ENCODE assay signal across 30 cellular contexts in the genomic region with DNA sequence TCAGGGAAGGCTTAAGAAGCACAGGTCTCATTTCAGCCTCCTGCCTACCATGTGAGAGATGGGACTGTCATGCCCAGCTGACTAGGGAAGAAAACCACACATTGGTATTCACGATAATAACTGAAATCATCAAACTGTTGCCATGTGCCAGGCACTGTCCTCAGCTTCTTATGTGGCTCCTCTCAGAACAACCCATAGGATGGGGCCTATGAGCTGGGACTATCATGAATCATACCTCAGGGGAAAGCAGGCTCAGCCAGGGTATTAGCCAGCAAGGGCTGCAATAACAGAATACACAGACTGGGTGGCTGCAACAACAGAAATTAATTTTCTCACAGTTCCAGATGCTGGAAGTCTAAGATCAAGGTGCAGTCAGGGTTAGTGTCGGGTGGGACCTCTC. TPM values are rescaled to one million over a fixed set of nuclear protein-coding genes. Genes with fewer than 3 reads are reported as not detected.
DNase-seq lines count a peak whose midpoint lies in the region; ATAC-seq and TF ChIP-seq lines count a peak whose summit lies in the region.
"Had no signal": no experiment of that assay in that cellular context is flagged by ENCODE, and none has a peak within 500 bp of the region (broad histone marks: within the 10 kb centered on the region; RNA-seq: fewer than 3 reads in every experiment).

No MANE protein-coding gene starts in this region.

- DNase-seq in left ventricle myocardium inferior (no peak), cardiac septum (ENCODE audit: low spot score) (no peak), cardiac fibroblast (ENCODE audit: low read depth in 2 of 2) (peak; percentile 24 to 76), glomerular visceral epithelial cell (ENCODE audit: extremely low spot score) (peak; percentile 34), NCI-H1417 (lab: John Stamatoyannopoulos, UW) (no peak), NCI-H2107 (lab: John Stamatoyannopoulos, UW) (no peak)
- DNase-seq in stimulated activated CD4-positive, alpha-beta T cell treated with anti-CD3 and anti-CD28 coated beads, Interleukin-1b, Interleukin-23, amount 100 ng/mL, for 48 hours, result no peak
- DNase-seq in activated naive CD4-positive, alpha-beta T cell treated with anti-CD3 and anti-CD28 coated beads, Interleukin-2, amount 50 U/mL, for 72 hours (ENCODE audit: low spot score in 2 of 2), result no peak
- DNase-seq: activated CD4-positive, CD25-positive, alpha-beta regulatory T cell treated with anti-CD3 and anti-CD28 coated beads, Interleukin-2, amount 50 U/mL, for 72 hours; activated CD8-positive, alpha-beta T cell treated with anti-CD3 and anti-CD28 coated beads for 36 hours; anterior cingulate cortex; BE2C; central memory CD4-positive, alpha-beta T cell; endodermal cell; GDM1; NCI-H1105 treated with DMSO at 0.1 percent for 48 hours; NCI-H2081 treated with DMSO at 0.1 percent for 48 hours; NCI-H345; NCI-H774; right cardiac atrium; stimulated activated CD4-positive, alpha-beta T cell treated with anti-CD3 and anti-CD28 coated beads, Interleukin-12 subunit alpha, Interleukin-12 subunit beta, amount 100 ng/mL, for 4 hours; stimulated activated naive CD4-positive, alpha-beta T cell; testis had no signal

- no peak overlapping the region for H3K27ac Mint-ChIP-seq in activated naive CD4-positive, alpha-beta T cell treated with anti-CD3 and anti-CD28 coated beads, Interleukin-2, amount 50 U/mL, for 72 hours
- H3K27ac Mint-ChIP-seq: activated CD8-positive, alpha-beta T cell treated with anti-CD3 and anti-CD28 coated beads for 36 hours; activated naive CD4-positive, alpha-beta T cell treated with anti-CD3 and anti-CD28 coated beads, Interleukin-2, amount 50 U/mL, for 24 hours; activated T-helper 2 cell treated with anti-CD3 and anti-CD28 coated beads, Interferon-gamma antibody, Interleukin-2, Interleukin-4, amounts not matched to agents 10 μg/mL and 5 μg/mL and 100 μg/mL, durations not matched to agents 14 hours and 24 hours and 36 hours; dendritic cell treated with granulocyte-macrophage colony-stimulating factor and Interleukin-4, amounts not matched to agents 40 ng/mL and 50 ng/mL, for 4 days; endodermal cell; T-helper 1 cell treated with Interleukin-12 subunit alpha and Interleukin-12 subunit beta and Interleukin-4 antibody, amounts not matched to agents 30 μg/mL and 1 μg/mL, for 36 hours had no signal

- H3K9me3 ChIP-seq in left ventricle myocardium inferior (replicated peaks), result no peaks in the 10 kb centered on the region
- H3K9me3 ChIP-seq: BE2C, HAP-1, testis had no signal

- TF ChIP-seq CTCF in left ventricle myocardium inferior (IDR thresholded peaks at IDR 0.05; ENCODE audit: borderline replicate concordance), result no peak
- no peak for TF ChIP-seq CTCF in cardiac fibroblast (IDR thresholded peaks at IDR 0.05; ENCODE audit: low read depth, low read length)

- no peaks in the 10 kb centered on the region for H3K27me3 ChIP-seq in left ventricle myocardium inferior (ENCODE audit: low read depth)
- H3K27me3 ChIP-seq: testis had no signal

- H3K4me1 ChIP-seq in left ventricle myocardium inferior, result peaks cover 81% of the 10 kb centered on the region

- peaks cover 9% of the 10 kb centered on the region for H3K36me3 ChIP-seq in left ventricle myocardium inferior
- H3K36me3 ChIP-seq: BE2C, HAP-1 had no signal

- peaks cover 4 to 6% of the 10 kb centered on the region in 2 donors for H3K36me3 Mint-ChIP-seq in activated naive CD4-positive, alpha-beta T cell treated with anti-CD3 and anti-CD28 coated beads, Interleukin-2, amount 50 U/mL, for 72 hours
- H3K36me3 Mint-ChIP-seq: activated naive CD4-positive, alpha-beta T cell treated with anti-CD3 and anti-CD28 coated beads, Interleukin-2, amount 50 U/mL, for 24 hours had no signal

- intact Hi-C loops in left ventricle myocardium inferior (cut with micrococcal nuclease) (no loop called here), cardiac septum (cut with DNase I) (loop anchor here (5.0 kb wide), 1 partner anchor 157 kb away; no protein-coding TSS in a partner anchor)

- H3K27ac ChIP-seq in left ventricle myocardium inferior (replicated peaks), result peak overlapping the region; percentile 95
- H3K27ac ChIP-seq: RWPE1, testis had no signal

- H3K9me3 Mint-ChIP-seq in activated naive CD4-positive, alpha-beta T cell treated with anti-CD3 and anti-CD28 coated beads, Interleukin-2, amount 50 U/mL, for 72 hours, result no peaks in the 10 kb centered on the region
- H3K9me3 Mint-ChIP-seq: activated CD8-positive, alpha-beta T cell treated with anti-CD3 and anti-CD28 coated beads for 36 hours; activated naive CD4-positive, alpha-beta T cell treated with anti-CD3 and anti-CD28 coated beads, Interleukin-2, amount 50 U/mL, for 24 hours; activated T-helper 2 cell treated with anti-CD3 and anti-CD28 coated beads, Interferon-gamma antibody, Interleukin-2, Interleukin-4, amounts not matched to agents 10 μg/mL and 5 μg/mL and 100 μg/mL, durations not matched to agents 14 hours and 24 hours and 36 hours; endodermal cell; T-helper 1 cell treated with Interleukin-12 subunit alpha and Interleukin-12 subunit beta and Interleukin-4 antibody, amounts not matched to agents 30 μg/mL and 1 μg/mL, for 36 hours had no signal

- H3K4me3 ChIP-seq in left ventricle myocardium inferior (no peak overlapping the region), cardiac fibroblast (replicated peaks in 1 of 2; ENCODE audit: low read depth in 2 of 2, low read length in 2 of 2) (no peak overlapping the region)
- H3K4me3 ChIP-seq: HAP-1, lung, testis had no signal

- ATAC-seq in activated naive CD4-positive, alpha-beta T cell treated with anti-CD3 and anti-CD28 coated beads, Interleukin-2, amount 50 U/mL, for 72 hours, result no peak
- ATAC-seq: activated CD8-positive, alpha-beta T cell treated with anti-CD3 and anti-CD28 coated beads for 36 hours; right cardiac atrium had no signal

RNA-seq across cellular contexts. Expression of a gene that starts 3.3 kb away (rescaled TPM):
- 40.6 TPM for total RNA-seq in left ventricle myocardium inferior
- 55.2 TPM for total RNA-seq in cardiac septum
- under 1 TPM; 0.07 to 0.99 TPM for total RNA-seq in activated naive CD4-positive, alpha-beta T cell treated with anti-CD3 and anti-CD28 coated beads, Interleukin-2, amount 50 U/mL, for 72 hours
- total RNA-seq: activated T-helper 2 cell treated with anti-CD3 and anti-CD28 coated beads, Interferon-gamma antibody, Interleukin-2, Interleukin-4, amounts not matched to agents 10 μg/mL and 5 μg/mL and 100 μg/mL, durations not matched to agents 14 hours and 24 hours and 36 hours had no signal

Comparison
In these comparisons a context has a peak if more than half of its experiments do, and no peak if none do; other contexts are left out.
1. DNase-seq: peak in cardiac fibroblast (2 of 2) and glomerular visceral epithelial cell (single experiment); none in left ventricle myocardium inferior (single experiment), cardiac septum (single experiment), NCI-H1417 (0 of 3), stimulated activated CD4-positive, alpha-beta T cell treated with anti-CD3 and anti-CD28 coated beads, Interleukin-1b, Interleukin-23, amount 100 ng/mL, for 48 hours (single experiment), NCI-H2107 (single experiment) and activated naive CD4-positive, alpha-beta T cell treated with anti-CD3 and anti-CD28 coated beads, Interleukin-2, amount 50 U/mL, for 72 hours (0 of 2).
2. RNA of a gene that starts 3.3 kb away (total RNA-seq): 55.2 TPM in cardiac septum (single experiment) and 40.6 TPM in left ventricle myocardium inferior (single experiment); 0.07 to 0.99 TPM in activated naive CD4-positive, alpha-beta T cell treated with anti-CD3 and anti-CD28 coated beads, Interleukin-2, amount 50 U/mL, for 72 hours; every median in the first group is over 10 times any median in the second.